ENCODE assay signal across 8 cellular contexts in genomic region chr15:39976291-39977274, GRCh38. TPM values are rescaled to one million over a fixed set of nuclear protein-coding genes. Genes with fewer than 3 reads are reported as not detected.
DNase-seq lines count a peak whose midpoint lies in the region; ATAC-seq, FAIRE-seq and TF ChIP-seq lines count a peak whose summit lies in the region.

No MANE protein-coding gene starts in this region.

- dilution Hi-C loops in keratinocyte (cut with MboI; ENCODE audit: extremely low pct_ligation_motif_present, low sequenced_read_pairs) = no loop called here

- TF ChIP-seq CTCF in coronary artery (IDR thresholded peaks at IDR 0.05) (peak; percentile 48), keratinocyte (optimal IDR thresholded peaks at IDR 0.05 in 1 of 3, IDR thresholded peaks at IDR 0.05 in 1 of 3, conservative IDR thresholded peaks at IDR 0.05 in 1 of 3; ENCODE audit: extremely low read depth in 1 of 3, insufficient read depth in 2 of 3, low read length in 3 of 3) (peak; percentile 26 to 58 (median 35)), GM10266 (IDR thresholded peaks at IDR 0.05; ENCODE audit: control insufficient read depth, insufficient read depth, low read depth, missing control alignments) (no peak)

- no peak for FAIRE-seq in keratinocyte (lab: Jason Lieb, UNC)

- H3K4me2 ChIP-seq in keratinocyte (ENCODE audit: control insufficient read depth, extremely low read depth, insufficient read depth, low read depth, low read length) = peak overlapping the region; percentile 39

- H3K27me3 ChIP-seq in NT2/D1 (ENCODE audit: insufficient read depth, insufficient read length) = peaks cover 6% of the 10 kb centered on the region
- H3K27me3 ChIP-seq in keratinocyte (ENCODE audit: control insufficient read depth, extremely low read depth, insufficient read depth, low read length) = no peaks in the 10 kb centered on the region

- peak; percentile 47 for DNase-seq in NT2/D1 (ENCODE audit: low read depth, low spot score)
- peak; percentile 82 for DNase-seq in coronary artery (ENCODE audit: low spot score)
- DNase-seq in keratinocyte (ENCODE audit: low read depth, low spot score) = no peak
- peak; percentile 13 for DNase-seq in smooth muscle cell of the brain vasculature (ENCODE audit: low read depth, low spot score)
- DNase-seq in GM10266 (ENCODE audit: extremely low spot score) = no peak

- H3K36me3 ChIP-seq in NT2/D1 (ENCODE audit: insufficient read depth, insufficient read length, low read length) (peaks cover 38% of the 10 kb centered on the region), keratinocyte (ENCODE audit: control insufficient read depth in 2 of 2, extremely low read depth in 1 of 2, insufficient read depth in 2 of 2, low read length in 2 of 2) (peaks cover 20 to 27% of the 10 kb centered on the region in 2 experiments)

- peak; percentile 30 for TF ChIP-seq POLR2A in GM15510 (IDR thresholded peaks at IDR 0.05; ENCODE audit: borderline replicate concordance, extremely low read depth, insufficient read length)

- H3K79me2 ChIP-seq in keratinocyte (ENCODE audit: control insufficient read depth, insufficient read depth, low read length) = peaks cover 4% of the 10 kb centered on the region

- no peak overlapping the region for H2AFZ ChIP-seq in keratinocyte (ENCODE audit: control insufficient read depth, low read length)

- H3K9me1 ChIP-seq in keratinocyte (ENCODE audit: control insufficient read depth, extremely low read depth, insufficient read depth, low read length) = no peaks in the 10 kb centered on the region

- H4K20me1 ChIP-seq in keratinocyte (ENCODE audit: control insufficient read depth, extremely low read depth, insufficient read depth, low read length) = no peaks in the 10 kb centered on the region

- peak overlapping the region; percentile 74 for H3K9ac ChIP-seq in NT2/D1 (ENCODE audit: insufficient read length, low read depth)
- H3K9ac ChIP-seq in keratinocyte (ENCODE audit: control insufficient read depth, extremely low read depth, insufficient read depth, low read length) = peak overlapping the region; percentile 26

- H3K27ac ChIP-seq in coronary artery (peak overlapping the region; percentile 60 to 82), keratinocyte (ENCODE audit: control insufficient read depth, insufficient read depth, low read length) (no peak overlapping the region)

- H3K4me1 ChIP-seq in NT2/D1 (ENCODE audit: insufficient read depth, insufficient read length) (no peaks in the 10 kb centered on the region), keratinocyte (ENCODE audit: control insufficient read depth, extremely low read depth, insufficient read depth, low read length) (no peaks in the 10 kb centered on the region)

- H3K4me3 ChIP-seq in NT2/D1 (ENCODE audit: insufficient read length, low read depth) (peak overlapping the region; percentile 60), coronary artery (peak overlapping the region; percentile 76), keratinocyte (ENCODE audit: control insufficient read depth in 2 of 3, extremely low read depth in 1 of 3, insufficient read depth in 2 of 3, low read depth in 1 of 3, low read length in 3 of 3) (peak overlapping the region in 1 of 3 experiments; percentile 36)

- ATAC-seq in GM21360 (IDR thresholded peaks at IDR 0.05; ENCODE audit: unreplicated experiment) = no peak
- ATAC-seq in GM21423 (IDR thresholded peaks at IDR 0.05; ENCODE audit: unreplicated experiment) = no peak

- H3K9me3 ChIP-seq in NT2/D1 (ENCODE audit: insufficient read depth, low read length) (no peaks in the 10 kb centered on the region), keratinocyte (ENCODE audit: control insufficient read depth, low read depth, low read length) (no peaks in the 10 kb centered on the region)

RNA-seq across cellular contexts. Expression of gene EIF2AK4, which starts 42.7 kb away (rescaled TPM):
- polyA plus RNA-seq in keratinocyte = 61.3 to 114 TPM (median 85.0 TPM) in 3 replicates
- 21.7 TPM for polyA plus RNA-seq in keratinocyte (2011; ENCODE audit: low read depth)
- polyA plus RNA-seq in keratinocyte (2011; cell fraction: cytosol; rRNA removed) = 70.7 and 110 TPM in 2 replicates
- 76.8 and 77.2 TPM in 2 replicates for polyA plus RNA-seq in keratinocyte (2011; cell fraction: nucleus; rRNA removed)
- polyA plus RNA-seq in keratinocyte (2012; ENCODE audit: low replicate concordance) = 25.7 and 75.8 TPM in 2 replicates
- 90.8 to 161 TPM (median 92.2 TPM) in 3 replicates for polyA minus RNA-seq in keratinocyte
- polyA minus RNA-seq in keratinocyte (2011; cell fraction: cytosol; rRNA and poly(A)+ RNA removed) = 77.1 TPM
- polyA minus RNA-seq in keratinocyte (2011; cell fraction: nucleus; rRNA and poly(A)+ RNA removed) = 67.6 and 106 TPM in 2 replicates

RNA-seq across cellular contexts. Expression of gene GPR176, which starts 56.5 kb away (rescaled TPM):
- 7.5 to 18.8 TPM (median 12.5 TPM) in 3 replicates for polyA plus RNA-seq in keratinocyte
- 0.97 TPM for polyA plus RNA-seq in keratinocyte (2011; ENCODE audit: low read depth)
- polyA plus RNA-seq in keratinocyte (2011; cell fraction: cytosol; rRNA removed) = 6.8 and 8.3 TPM in 2 replicates
- polyA plus RNA-seq in keratinocyte (2011; cell fraction: nucleus; rRNA removed) = 5.9 and 7.1 TPM in 2 replicates
- 2.5 and 16.8 TPM in 2 replicates for polyA plus RNA-seq in keratinocyte (2012; ENCODE audit: low replicate concordance)
- polyA minus RNA-seq in keratinocyte = 17.4 to 120 TPM (median 39.5 TPM) in 3 replicates
- 10.4 TPM for polyA minus RNA-seq in keratinocyte (2011; cell fraction: cytosol; rRNA and poly(A)+ RNA removed)
- 7.6 and 10.2 TPM in 2 replicates for polyA minus RNA-seq in keratinocyte (2011; cell fraction: nucleus; rRNA and poly(A)+ RNA removed)

Comparison
In these comparisons a context has a peak if more than half of its experiments do, and no peak if none do; other contexts are left out.
1. DNase-seq: peak in NT2/D1 (single experiment), coronary artery (single experiment) and smooth muscle cell of the brain vasculature (single experiment); none in keratinocyte (single experiment) and GM10266 (single experiment).